Comparison of ENCODE assay signal across 1 cellular context in genomic region chr10:3554121-3554522, GRCh38.
TF ChIP-seq lines count a peak whose summit lies in the region.

No MANE protein-coding gene starts in this region.

TF ChIP-seq in H1, 55 proteins besides CTCF, POLR2A, EP300 and RAD21 (continued from another document):
- TF ChIP-seq ATF3 (IDR thresholded peaks at IDR 0.05; ENCODE audit: insufficient read depth, low read depth, low read length): no peak
- no peak for TF ChIP-seq SIRT6 (IDR thresholded peaks at IDR 0.05; ENCODE audit: low read length)
- no peak for TF ChIP-seq CBX8 (IDR thresholded peaks at IDR 0.05; ENCODE audit: borderline replicate concordance, low read depth, low read length)
- no peak for TF ChIP-seq TEAD4 (IDR thresholded peaks at IDR 0.05; ENCODE audit: low read depth, low read length)
- no peak for TF ChIP-seq CREB1 (IDR thresholded peaks at IDR 0.05)
- no peak for TF ChIP-seq TAF7 (optimal IDR thresholded peaks at IDR 0.05; ENCODE audit: borderline replicate concordance, low read depth, low read length)
- TF ChIP-seq EGR1 (IDR thresholded peaks at IDR 0.05; ENCODE audit: borderline replicate concordance, low read depth, low read length): no peak
